Comparison of ENCODE assay signal across 8 cellular contexts in the genomic region with DNA sequence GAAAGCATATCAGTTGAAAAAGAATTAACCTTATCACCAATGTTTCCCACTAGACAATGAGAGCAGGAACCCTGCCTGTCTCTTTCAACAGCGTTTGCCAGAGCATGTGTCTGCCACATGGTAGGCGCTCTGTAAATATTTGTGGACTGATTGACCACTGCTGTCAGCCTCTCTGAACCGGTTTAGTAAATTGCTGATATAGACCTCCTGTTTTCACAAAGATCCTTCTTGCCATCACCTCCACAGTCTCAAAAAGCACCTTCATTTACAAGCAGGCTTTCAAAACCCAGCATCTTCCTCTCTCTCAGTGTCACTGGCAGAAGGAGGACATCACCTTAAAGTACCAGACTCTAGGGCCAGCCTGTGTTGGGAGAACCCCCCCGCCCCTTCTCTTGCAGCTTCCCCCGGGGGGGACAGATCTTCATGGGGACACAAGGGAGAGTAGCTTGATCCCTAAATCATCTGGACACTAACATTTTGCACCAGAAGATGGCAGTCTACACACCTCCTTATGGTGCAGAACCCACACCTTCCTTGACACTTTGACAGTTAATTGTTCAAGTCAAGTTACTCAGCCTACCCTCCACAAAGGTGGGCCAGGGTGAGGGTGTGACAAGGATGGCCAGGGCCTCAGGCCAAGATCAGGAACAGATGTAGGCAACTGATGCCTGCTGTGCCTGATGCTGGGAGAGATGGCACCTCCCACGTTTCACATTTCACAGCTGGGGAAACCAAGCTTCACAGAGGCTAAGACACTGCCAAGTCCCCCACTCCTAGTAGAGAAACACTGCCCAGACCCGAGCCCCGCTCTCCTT. TPM values are rescaled to one million over a fixed set of nuclear protein-coding genes. Genes with fewer than 3 reads are reported as not detected.
A peak's percentile ranks its signal among the peaks of the same experiment; 100 is the strongest.
DNase-seq lines count a peak whose midpoint lies in the region; ATAC-seq and TF ChIP-seq lines count a peak whose summit lies in the region.

No MANE protein-coding gene starts in this region.

- H3K4me1 Mint-ChIP-seq in activated naive CD4-positive, alpha-beta T cell treated with anti-CD3 and anti-CD28 coated beads, Interleukin-2, amount 50 U/mL, for 24 hours, result peaks cover 43% of the 10 kb centered on the region

- H3K4me3 ChIP-seq in AG09309 (ENCODE audit: control insufficient read depth, low read depth, low read length), result no peak overlapping the region
- no peak overlapping the region for H3K4me3 ChIP-seq in psoas muscle

- no peak overlapping the region for H3K27ac ChIP-seq in psoas muscle

- no peaks in the 10 kb centered on the region for H3K36me3 ChIP-seq in psoas muscle (ENCODE audit: insufficient read depth in 1 of 2, low read depth in 1 of 2)

- TF ChIP-seq CTCF in AG09309 (IDR thresholded peaks at IDR 0.05; ENCODE audit: control insufficient read depth, insufficient read depth, low read depth, low read length, missing control alignments) (peak; percentile 66), psoas muscle (IDR thresholded peaks at IDR 0.05) (peak; percentile 59)

- intact Hi-C loops in psoas muscle (cut with DNase I), result loop anchor here (1.0 to 5.0 kb wide), 2 partner anchors 131 to 133 kb away; partner anchors contain the start of gene FBXL22 (in 1 of the 2)

- H3K4me1 ChIP-seq in psoas muscle, result no peaks in the 10 kb centered on the region

- WGBS in psoas muscle, 3 donors, result 17 to 21% (median 17%) methylated on average over 8 of the region's 8 CpGs

- H3K4me3 Mint-ChIP-seq in activated naive CD4-positive, alpha-beta T cell treated with anti-CD3 and anti-CD28 coated beads, Interleukin-2, amount 50 U/mL, for 24 hours, result no peak overlapping the region

- peak overlapping the region; percentile 46 for H3K27ac Mint-ChIP-seq in activated naive CD4-positive, alpha-beta T cell treated with anti-CD3 and anti-CD28 coated beads, Interleukin-2, amount 50 U/mL, for 24 hours

- no peaks in the 10 kb centered on the region for H3K27me3 Mint-ChIP-seq in activated naive CD4-positive, alpha-beta T cell treated with anti-CD3 and anti-CD28 coated beads, Interleukin-2, amount 50 U/mL, for 24 hours

- no peaks in the 10 kb centered on the region for H3K9me3 Mint-ChIP-seq in activated naive CD4-positive, alpha-beta T cell treated with anti-CD3 and anti-CD28 coated beads, Interleukin-2, amount 50 U/mL, for 24 hours

- H3K36me3 Mint-ChIP-seq in activated naive CD4-positive, alpha-beta T cell treated with anti-CD3 and anti-CD28 coated beads, Interleukin-2, amount 50 U/mL, for 24 hours, result no peaks in the 10 kb centered on the region

- in situ Hi-C loops in KBM-7 (cut with MboI; ENCODE audit: low pct_unique_long_range_greater_than_20kb, low sequenced_read_pairs), result no loop called here

- H3K27me3 ChIP-seq in psoas muscle (ENCODE audit: insufficient read depth in 3 of 3, low read length in 2 of 3), result no peaks in the 10 kb centered on the region

- H3K9me3 ChIP-seq in psoas muscle, result no peaks in the 10 kb centered on the region

- peak; percentile 52 for ATAC-seq in GM18505 (IDR thresholded peaks at IDR 0.05; ENCODE audit: unreplicated experiment)
- ATAC-seq in psoas muscle, result peak; percentile 78 to 92 (median 86)
- no peak for ATAC-seq in HG03469 (IDR thresholded peaks at IDR 0.05; ENCODE audit: unreplicated experiment)

- TF ChIP-seq POLR2A in GM18505 (IDR thresholded peaks at IDR 0.05; ENCODE audit: borderline replicate concordance, extremely low read depth, insufficient read depth, insufficient read length), result no peak

- DNase-seq in AG09309 (ENCODE audit: low read depth) (no peak), KBM-7 (peak; percentile 93), glomerular visceral epithelial cell (ENCODE audit: extremely low spot score) (peak; percentile 65), psoas muscle (no peak)

TF ChIP-seq in PFSK-1, 5 proteins besides CTCF, POLR2A, EP300 and RAD21:
- no peak for TF ChIP-seq TAF1 (IDR thresholded peaks at IDR 0.05; ENCODE audit: borderline replicate concordance, insufficient read depth, low read length)
- TF ChIP-seq SIN3A (IDR thresholded peaks at IDR 0.05; ENCODE audit: borderline replicate concordance, insufficient read depth, low read length), result peak; percentile 49; the same call in 1 of the 2 replicates

RNA-seq across cellular contexts. Expression of gene USP3, which starts 37.8 kb away (rescaled TPM):
- polyA plus RNA-seq in PFSK-1 (2012; ENCODE audit: insufficient read length, low read depth), result 63.9 TPM
- total RNA-seq in psoas muscle, result 10 to 100 TPM in 3 of 4 donors, 1 to 10 TPM in 1; 9.4 to 13.6 (median 12.1) TPM
- polyA plus RNA-seq in psoas muscle, result 10 to 100 TPM; 10.1 to 11.5 (median 10.9) TPM

Comparison
In these comparisons a context has a peak if more than half of its experiments do, and no peak if none do; other contexts are left out.
1. DNase-seq: peak in KBM-7 (single experiment) and glomerular visceral epithelial cell (single experiment); none in AG09309 (single experiment) and psoas muscle (0 of 2).